Comparison of ENCODE assay signal across 8 cellular contexts in the genomic region with DNA sequence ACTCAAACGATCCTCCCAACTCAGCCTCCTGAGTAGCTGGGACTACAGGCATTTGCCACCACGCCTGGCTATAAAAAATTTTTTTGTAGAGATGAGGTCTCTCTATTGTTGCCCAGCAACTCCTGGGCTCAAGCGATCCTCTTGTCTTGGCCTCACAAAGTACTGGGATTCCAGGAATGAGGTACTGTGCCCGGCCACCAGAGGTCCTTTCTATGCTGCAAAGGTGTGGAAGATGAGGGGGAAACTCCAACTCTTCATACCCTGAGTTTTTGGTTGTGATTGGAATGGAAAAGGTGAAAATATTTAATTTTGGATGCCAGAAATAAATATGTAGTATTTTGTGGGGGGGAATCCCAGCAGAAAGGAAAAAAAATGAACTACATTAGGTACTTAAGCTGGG. TPM values are rescaled to one million over a fixed set of nuclear protein-coding genes. Genes with fewer than 3 reads are reported as not detected.
DNase-seq lines count a peak whose midpoint lies in the region; ATAC-seq and TF ChIP-seq lines count a peak whose summit lies in the region.

No MANE protein-coding gene starts in this region.

- TF ChIP-seq POLR2A in testis (IDR thresholded peaks at IDR 0.05) = no peak

- no peak for TF ChIP-seq EP300 in SK-N-SH (IDR thresholded peaks at IDR 0.05; ENCODE audit: borderline replicate concordance in 1 of 2, low read depth in 1 of 2, low read length in 1 of 2)

- no peak overlapping the region for H3K27ac Mint-ChIP-seq in glutamatergic neuron (ENCODE audit: unreplicated experiment)

- peaks cover 2% of the 10 kb centered on the region for H3K27me3 Mint-ChIP-seq in glutamatergic neuron (ENCODE audit: unreplicated experiment)

- DNase-seq in AG10803 (ENCODE audit: low read depth) = peak; percentile 40
- DNase-seq in GM10266 (ENCODE audit: extremely low spot score) = no peak
- DNase-seq in SK-N-SH = peak; percentile 38
- DNase-seq in glutamatergic neuron = peak; percentile 24
- DNase-seq in testis = peak; percentile 57
- no peak for DNase-seq in NOMO-1 treated with dmso at 0.1 percent for 144 hours (lab: John Stamatoyannopoulos, UW; ENCODE audit: unreplicated experiment)
- DNase-seq in coronary artery (ENCODE audit: low spot score) = no peak

- no peaks in the 10 kb centered on the region for H3K9me3 Mint-ChIP-seq in glutamatergic neuron (ENCODE audit: unreplicated experiment)

- POLR2A ChIA-PET in SK-N-SH (lab: Yijun Ruan, JAX) = no interaction called here

- H3K27me3 ChIP-seq in SK-N-SH (ENCODE audit: insufficient read depth) (no peaks in the 10 kb centered on the region), testis (no peaks in the 10 kb centered on the region)

- TF ChIP-seq RAD21 in SK-N-SH (IDR thresholded peaks at IDR 0.05; ENCODE audit: low read length) = peak; percentile 65

- ATAC-seq in HG02938 (IDR thresholded peaks at IDR 0.05; ENCODE audit: unreplicated experiment) = no peak

- intact Hi-C loops in testis (cut with DNase I; ENCODE audit: low total_unique reads) = no loop called here

- no peaks in the 10 kb centered on the region for H3K79me2 ChIP-seq in SK-N-SH (ENCODE audit: insufficient read depth)

- WGBS in SK-N-SH (ENCODE audit: low lambda C conversion rate) = 90% methylated on average over 4 of the region's 4 CpGs
- WGBS in testis, 2 donors = 80 to 85% methylated on average over 4 of the region's 4 CpGs

- H3K9me2 ChIP-seq in SK-N-SH = no peaks in the 10 kb centered on the region

- H3K4me3 ChIP-seq in AG10803 (ENCODE audit: low read length) (no peak overlapping the region), SK-N-SH (ENCODE audit: low read depth in 2 of 2, low read length in 1 of 2) (no peak overlapping the region), testis (no peak overlapping the region), coronary artery (no peak overlapping the region)

- H3F3A ChIP-seq in SK-N-SH (replicated peaks; ENCODE audit: insufficient read depth) = peaks cover 21% of the 10 kb centered on the region

- H3K9me3 ChIP-seq in SK-N-SH (no peaks in the 10 kb centered on the region), testis (no peaks in the 10 kb centered on the region)

- CTCF ChIA-PET in SK-N-SH (lab: Yijun Ruan, JAX) = interaction anchor here (0.7 to 1.8 kb wide), 22 partner anchors 9 to 595 kb away, joined by 3 to 8 read pairs (median 4); a partner anchor contains a TSS

- H3K4me1 Mint-ChIP-seq in glutamatergic neuron (ENCODE audit: low read depth, unreplicated experiment) = peaks cover 2% of the 10 kb centered on the region

- H3K36me3 ChIP-seq in SK-N-SH (replicated peaks in 1 of 2; ENCODE audit: control insufficient read depth in 1 of 2, insufficient read depth in 2 of 2, low read length in 1 of 2) (no peaks in the 10 kb centered on the region), testis (ENCODE audit: low read depth, missing control alignments) (no peaks in the 10 kb centered on the region)

- peaks cover 0 to 18% of the 10 kb centered on the region in 2 experiments; a peak in 1 of 4 replicates for H3K4me1 ChIP-seq in SK-N-SH (ENCODE audit: control insufficient read depth in 1 of 2, insufficient read depth in 2 of 2, low read depth in 1 of 2, low read length in 1 of 2)
- H3K4me1 ChIP-seq in testis = no peaks in the 10 kb centered on the region

- H4K20me1 ChIP-seq in SK-N-SH (ENCODE audit: insufficient read depth) = no peaks in the 10 kb centered on the region

- no peak overlapping the region for H3K4me2 ChIP-seq in SK-N-SH

- H3K4me3 Mint-ChIP-seq in glutamatergic neuron (ENCODE audit: unreplicated experiment) = no peak overlapping the region

- H3K27ac ChIP-seq in SK-N-SH (ENCODE audit: low read depth in 2 of 2, low read length in 1 of 2) (no peak overlapping the region), testis (no peak overlapping the region), coronary artery (no peak overlapping the region)

- no peak overlapping the region for H2AFZ ChIP-seq in SK-N-SH (ENCODE audit: low read depth)

- peak; percentile 67 for TF ChIP-seq CTCF in AG10803 (conservative IDR thresholded peaks at IDR 0.05; ENCODE audit: low read length)
- peak; percentile 41 for TF ChIP-seq CTCF in GM10266 (IDR thresholded peaks at IDR 0.05; ENCODE audit: control insufficient read depth, insufficient read depth, low read depth, missing control alignments)
- TF ChIP-seq CTCF in SK-N-SH (IDR thresholded peaks at IDR 0.05) = peak; percentile 68
- peak; percentile 34 for TF ChIP-seq CTCF in glutamatergic neuron (IDR thresholded peaks at IDR 0.05; ENCODE audit: partially characterized antibody, unreplicated experiment)
- peak; percentile 30 to 36 (median 32) for TF ChIP-seq CTCF in testis (IDR thresholded peaks at IDR 0.05)
- no peak for TF ChIP-seq CTCF in coronary artery (IDR thresholded peaks at IDR 0.05)

- no peak overlapping the region for H3K9ac ChIP-seq in SK-N-SH

- H3K36me3 Mint-ChIP-seq in glutamatergic neuron (ENCODE audit: unreplicated experiment) = no peaks in the 10 kb centered on the region

TF ChIP-seq in SK-N-SH, 30 proteins besides CTCF, POLR2A, EP300 and RAD21:
- TF ChIP-seq SMC3 (IDR thresholded peaks at IDR 0.05; ENCODE audit: low read depth, low read length) (peak; percentile 66), EZH2phosphoT487 (IDR thresholded peaks at IDR 0.05; ENCODE audit: borderline replicate concordance, low read depth) (no peak), POLR2AphosphoS5 (IDR thresholded peaks at IDR 0.05; ENCODE audit: low read depth, low read length) (no peak)
- TF ChIP-seq, protein P1, sequence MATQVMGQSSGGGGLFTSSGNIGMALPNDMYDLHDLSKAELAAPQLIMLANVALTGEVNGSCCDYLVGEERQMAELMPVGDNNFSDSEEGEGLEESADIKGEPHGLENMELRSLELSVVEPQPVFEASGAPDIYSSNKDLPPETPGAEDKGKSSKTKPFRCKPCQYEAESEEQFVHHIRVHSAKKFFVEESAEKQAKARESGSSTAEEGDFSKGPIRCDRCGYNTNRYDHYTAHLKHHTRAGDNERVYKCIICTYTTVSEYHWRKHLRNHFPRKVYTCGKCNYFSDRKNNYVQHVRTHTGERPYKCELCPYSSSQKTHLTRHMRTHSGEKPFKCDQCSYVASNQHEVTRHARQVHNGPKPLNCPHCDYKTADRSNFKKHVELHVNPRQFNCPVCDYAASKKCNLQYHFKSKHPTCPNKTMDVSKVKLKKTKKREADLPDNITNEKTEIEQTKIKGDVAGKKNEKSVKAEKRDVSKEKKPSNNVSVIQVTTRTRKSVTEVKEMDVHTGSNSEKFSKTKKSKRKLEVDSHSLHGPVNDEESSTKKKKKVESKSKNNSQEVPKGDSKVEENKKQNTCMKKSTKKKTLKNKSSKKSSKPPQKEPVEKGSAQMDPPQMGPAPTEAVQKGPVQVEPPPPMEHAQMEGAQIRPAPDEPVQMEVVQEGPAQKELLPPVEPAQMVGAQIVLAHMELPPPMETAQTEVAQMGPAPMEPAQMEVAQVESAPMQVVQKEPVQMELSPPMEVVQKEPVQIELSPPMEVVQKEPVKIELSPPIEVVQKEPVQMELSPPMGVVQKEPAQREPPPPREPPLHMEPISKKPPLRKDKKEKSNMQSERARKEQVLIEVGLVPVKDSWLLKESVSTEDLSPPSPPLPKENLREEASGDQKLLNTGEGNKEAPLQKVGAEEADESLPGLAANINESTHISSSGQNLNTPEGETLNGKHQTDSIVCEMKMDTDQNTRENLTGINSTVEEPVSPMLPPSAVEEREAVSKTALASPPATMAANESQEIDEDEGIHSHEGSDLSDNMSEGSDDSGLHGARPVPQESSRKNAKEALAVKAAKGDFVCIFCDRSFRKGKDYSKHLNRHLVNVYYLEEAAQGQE (IDR thresholded peaks at IDR 0.05; ENCODE audit: low read depth, low read length) = no peak
TF ChIP-seq in SK-N-SH: peak in this region for 1.

RNA-seq across cellular contexts. Expression of a gene that starts 36.0 kb away (rescaled TPM):
- polyA plus RNA-seq in SK-N-SH (2012; rRNA removed) = 132 and 153 TPM in 2 replicates
- 243 and 426 TPM in 2 replicates for polyA plus RNA-seq in SK-N-SH (2012; cell fraction: cytosol; rRNA removed)
- 22.4 and 51.9 TPM in 2 replicates for polyA plus RNA-seq in SK-N-SH (2012; cell fraction: nucleus; rRNA removed)
- total RNA-seq in glutamatergic neuron (ENCODE audit: unreplicated experiment) = 54.2 TPM
- 100 to 1,000 TPM; 142 to 175 TPM for total RNA-seq in testis
- polyA plus RNA-seq in testis (ENCODE audit: insufficient read depth, low read depth, low replicate concordance) = 204 TPM

Comparison
In these comparisons a context has a peak if more than half of its experiments do, and no peak if none do; other contexts are left out.
1. DNase-seq: peak in AG10803 (single experiment), SK-N-SH (single experiment), glutamatergic neuron (single experiment) and testis (single experiment); none in GM10266 (single experiment), NOMO-1 treated with dmso at 0.1 percent for 144 hours (single experiment) and coronary artery (single experiment).